ENCODE assay signal across 1 cellular context in genomic region chr11:112834277-112834755, GRCh38.
TF ChIP-seq lines count a peak whose summit lies in the region.

No MANE protein-coding gene starts in this region.

TF ChIP-seq in HepG2, 621 proteins besides CTCF, POLR2A, EP300 and RAD21 (continued from another document):
- TF ChIP-seq ZNF326 (CRISPR knock-in tag; IDR thresholded peaks at IDR 0.05; ENCODE audit: borderline replicate concordance) (no peak), RBM39 (IDR thresholded peaks at IDR 0.05; ENCODE audit: low read depth, low read length, poor library complexity, severe bottlenecking) (no peak), SALL1 (CRISPR knock-in tag; IDR thresholded peaks at IDR 0.05) (no peak), ZBTB20 (CRISPR knock-in tag; IDR thresholded peaks at IDR 0.05; ENCODE audit: borderline replicate concordance, low read depth) (no peak), ZNF781 (CRISPR knock-in tag; IDR thresholded peaks at IDR 0.05; ENCODE audit: borderline replicate concordance, not compliant biosample characterization) (no peak), TEAD2 (CRISPR knock-in tag; IDR thresholded peaks at IDR 0.05) (no peak), SRF (IDR thresholded peaks at IDR 0.05; ENCODE audit: low read depth, low read length) (no peak), ZFX (CRISPR knock-in tag; IDR thresholded peaks at IDR 0.05; ENCODE audit: low read depth) (no peak), ZNF460 (CRISPR knock-in tag; IDR thresholded peaks at IDR 0.05; ENCODE audit: borderline replicate concordance) (no peak)
